ENCODE assay signal across 21 cellular contexts in genomic region chr10:108445746-108446145, GRCh38.
"Had no signal": no experiment of that assay in that cellular context is flagged by ENCODE, and none has a peak within 500 bp of the region (broad histone marks: within the 10 kb centered on the region; RNA-seq: fewer than 3 reads in every experiment).

No MANE protein-coding gene starts in this region.

- ATAC-seq: foreskin keratinocyte; left cardiac atrium; lower lobe of right lung; natural killer cell; stimulated activated naive B cell treated with anti-CD40 and anti-IgM and Interleukin-4, amounts not matched to agents 10 μg/mL and 1 μg/mL and 100 μg/mL, for 72 hours; stimulated activated naive CD8-positive, alpha-beta T cell treated with anti-CD3 and anti-CD28 coated beads, Interleukin-15, amount 100 ng/mL, for 72 hours had no signal

- FAIRE-seq: keratinocyte had no signal

- DNase-seq: dorsolateral prefrontal cortex; effector CD8-positive, alpha-beta T cell; foreskin keratinocyte; immature natural killer cell; left cardiac atrium; left ventricle myocardium inferior; lower lobe of right lung; natural killer cell; ovary; sigmoid colon; stimulated activated CD4-positive, alpha-beta T cell treated with anti-CD3 and anti-CD28 coated beads, Interleukin-2, amount 100 ng/mL, for 24 hours; stimulated activated CD4-positive, alpha-beta T cell treated with anti-CD3 and anti-CD28 coated beads, Interleukin-4, amount 100 ng/mL, for 4 hours; stimulated activated naive B cell treated with anti-CD40 and anti-IgM and Interleukin-4, amounts not matched to agents 10 μg/mL and 1 μg/mL and 100 μg/mL, for 72 hours; stimulated activated naive CD8-positive, alpha-beta T cell treated with anti-CD3 and anti-CD28 coated beads, Interleukin-15, amount 100 ng/mL, for 72 hours; substantia nigra; transverse colon had no signal

- H3K36me3 ChIP-seq: left ventricle myocardium inferior, lower lobe of right lung, ovary, right atrium auricular region, sigmoid colon, thoracic aorta, transverse colon had no signal

- H3K4me3 ChIP-seq: coronary artery, dorsolateral prefrontal cortex, left ventricle myocardium inferior, lower lobe of right lung, ovary, right atrium auricular region, sigmoid colon, skin epidermis, thoracic aorta, transverse colon had no signal

- H3K27me3 ChIP-seq: foreskin keratinocyte, ovary, right atrium auricular region, sigmoid colon, transverse colon had no signal
